Comparison of ENCODE assay signal across 10 cellular contexts in the genomic region with DNA sequence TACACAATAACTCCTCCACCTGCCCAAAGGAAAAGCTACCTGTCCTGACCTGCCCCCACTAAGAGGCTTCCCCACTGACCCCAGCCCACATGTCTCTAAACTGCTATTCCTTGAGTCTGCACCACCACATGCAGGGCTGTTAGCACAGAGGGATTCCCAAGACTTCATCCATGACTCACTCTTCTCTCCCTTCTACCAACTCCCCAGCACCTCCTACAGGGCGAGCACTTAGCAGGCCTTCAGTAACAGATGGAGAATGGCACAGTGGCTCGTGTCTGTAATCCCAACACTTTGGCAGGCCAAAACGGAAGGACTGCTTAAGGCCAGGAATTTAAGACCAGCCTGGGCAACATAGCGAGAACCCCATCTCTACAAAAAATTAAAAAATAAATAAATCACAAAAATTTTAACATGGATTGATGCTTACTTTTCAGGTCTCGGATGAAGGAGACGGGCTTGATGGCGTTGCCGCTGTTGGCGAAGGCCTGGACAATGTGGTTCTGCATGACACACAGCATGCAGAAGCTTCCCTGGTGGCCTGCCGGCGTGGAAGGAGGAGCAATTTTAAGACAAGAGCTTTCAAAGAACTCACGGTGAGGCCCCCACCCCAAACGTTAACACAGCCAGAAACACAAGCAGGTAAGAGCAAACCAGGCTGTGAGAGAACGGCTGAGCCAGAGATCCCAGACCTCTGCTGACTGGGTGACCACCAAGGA. TPM values are rescaled to one million over a fixed set of nuclear protein-coding genes. Genes with fewer than 3 reads are reported as not detected.
A peak's percentile ranks its signal among the peaks of the same experiment; 100 is the strongest.
DNase-seq lines count a peak whose midpoint lies in the region; ATAC-seq and TF ChIP-seq lines count a peak whose summit lies in the region.
"Had no signal": no experiment of that assay in that cellular context is flagged by ENCODE, and none has a peak within 500 bp of the region (broad histone marks: within the 10 kb centered on the region; RNA-seq: fewer than 3 reads in every experiment).

No MANE protein-coding gene starts in this region.

- H3K36me3 Mint-ChIP-seq in T-helper 2 cell treated with Interferon-gamma antibody and Interleukin-4, amounts not matched to agents 5 μg/mL and 100 μg/mL, for 36 hours (ENCODE audit: low read depth) = peaks cover 68% of the 10 kb centered on the region
- peaks cover 35% of the 10 kb centered on the region for H3K36me3 Mint-ChIP-seq in neural progenitor cell

- H3K4me2 ChIP-seq in neural progenitor cell = no peak overlapping the region

- no peak overlapping the region for H3K27ac ChIP-seq in neural progenitor cell

- no peaks in the 10 kb centered on the region for H3K9me3 Mint-ChIP-seq in T-helper 2 cell treated with Interferon-gamma antibody and Interleukin-4, amounts not matched to agents 5 μg/mL and 100 μg/mL, for 36 hours
- no peaks in the 10 kb centered on the region for H3K9me3 Mint-ChIP-seq in neural progenitor cell

- no peaks in the 10 kb centered on the region for H3K9me3 ChIP-seq in neural progenitor cell (ENCODE audit: low read depth)

- H3K9ac ChIP-seq in neural progenitor cell = no peak overlapping the region

- H3K4me3 ChIP-seq in astrocyte of the spinal cord (ENCODE audit: low read depth, low read length) = no peak overlapping the region
- no peak overlapping the region for H3K4me3 ChIP-seq in neural progenitor cell

- no peaks in the 10 kb centered on the region for H3K27me3 Mint-ChIP-seq in T-helper 2 cell treated with Interferon-gamma antibody and Interleukin-4, amounts not matched to agents 5 μg/mL and 100 μg/mL, for 36 hours (ENCODE audit: low read depth)
- H3K27me3 Mint-ChIP-seq in neural progenitor cell (ENCODE audit: insufficient read depth, low read depth) = peaks cover 2% of the 10 kb centered on the region

- TF ChIP-seq CTCF in astrocyte of the spinal cord (IDR thresholded peaks at IDR 0.05; ENCODE audit: low read depth, low read length) (peak; percentile 73), neural progenitor cell (IDR thresholded peaks at IDR 0.05) (peak; percentile 10), GM20000 (IDR thresholded peaks at IDR 0.05; ENCODE audit: extremely low read depth, missing control alignments) (no peak)

- H3K4me3 Mint-ChIP-seq in T-helper 2 cell treated with Interferon-gamma antibody and Interleukin-4, amounts not matched to agents 5 μg/mL and 100 μg/mL, for 36 hours = no peak overlapping the region
- H3K4me3 Mint-ChIP-seq in neural progenitor cell = no peak overlapping the region

- H3K36me3 ChIP-seq in neural progenitor cell = no peaks in the 10 kb centered on the region

- H3K4me1 Mint-ChIP-seq in T-helper 2 cell treated with Interferon-gamma antibody and Interleukin-4, amounts not matched to agents 5 μg/mL and 100 μg/mL, for 36 hours (ENCODE audit: low read depth) = peaks cover 18% of the 10 kb centered on the region
- peaks cover 5% of the 10 kb centered on the region for H3K4me1 Mint-ChIP-seq in neural progenitor cell

- DNase-seq in T-helper 2 cell treated with Interferon-gamma antibody and Interleukin-4, amounts not matched to agents 5 μg/mL and 100 μg/mL, for 36 hours (ENCODE audit: low spot score) = no peak
- DNase-seq in T-helper 2 cell (no peak), LHCN-M2 (ENCODE audit: low read depth) (peak; percentile 59), astrocyte of the spinal cord (ENCODE audit: low read depth, low spot score) (peak; percentile 60), neural progenitor cell (ENCODE audit: low spot score) (peak; percentile 24), GM20000 (ENCODE audit: low spot score) (no peak)
- DNase-seq in activated CD4-positive, CD25-positive, alpha-beta regulatory T cell treated with anti-CD3 and anti-CD28 coated beads, Interleukin-2, amount 50 U/mL, for 72 hours = no peak
- DNase-seq: amniotic stem cell, C1 segment of cervical spinal cord had no signal

- ATAC-seq in HG02571 (IDR thresholded peaks at IDR 0.05; ENCODE audit: unreplicated experiment) = no peak

- H3K27ac Mint-ChIP-seq in T-helper 2 cell treated with Interferon-gamma antibody and Interleukin-4, amounts not matched to agents 5 μg/mL and 100 μg/mL, for 36 hours = peak overlapping the region; percentile 29
- no peak overlapping the region for H3K27ac Mint-ChIP-seq in neural progenitor cell

- no peaks in the 10 kb centered on the region for H3K27me3 ChIP-seq in neural progenitor cell

- peaks cover 5% of the 10 kb centered on the region for H3K4me1 ChIP-seq in neural progenitor cell

- peaks cover 32% of the 10 kb centered on the region for H4K20me1 ChIP-seq in neural progenitor cell (ENCODE audit: low read depth)

- peaks cover 12% of the 10 kb centered on the region for H3K79me2 ChIP-seq in neural progenitor cell (ENCODE audit: low read depth)

- H2AFZ ChIP-seq in neural progenitor cell (replicated peaks) = no peak overlapping the region

- in situ Hi-C loops in astrocyte of the spinal cord (cut with HindIII; ENCODE audit: low sequenced_read_pairs) = loop anchor here (10.0 kb wide), 1 partner anchor 344 kb away; no protein-coding TSS in a partner anchor

- H3F3A ChIP-seq in neural progenitor cell (ENCODE audit: low read depth) = no peaks in the 10 kb centered on the region

RNA-seq across cellular contexts. Expression of gene USP36, which starts 12.0 kb away (rescaled TPM):
- 21.4 and 21.6 TPM in 2 replicates for total RNA-seq in LHCN-M2 (2014; rRNA removed)
- 18.9 TPM for polyA plus RNA-seq in LHCN-M2 (2012)
- total RNA-seq in neural progenitor cell (ENCODE audit: low replicate concordance) = 16.6 and 20.4 TPM in 2 replicates

RNA-seq across cellular contexts. Expression of gene CYTH1, which starts 46.6 kb away (rescaled TPM):
- total RNA-seq in LHCN-M2 (2014; rRNA removed) = 24.9 and 26.1 TPM in 2 replicates
- polyA plus RNA-seq in LHCN-M2 (2012) = 15.3 TPM
- 14.8 and 16.0 TPM in 2 replicates for total RNA-seq in neural progenitor cell (ENCODE audit: low replicate concordance)

Comparison
In these comparisons a context has a peak if more than half of its experiments do, and no peak if none do; other contexts are left out.
1. DNase-seq: peak in LHCN-M2 (single experiment), astrocyte of the spinal cord (single experiment) and neural progenitor cell (single experiment); none in T-helper 2 cell treated with Interferon-gamma antibody and Interleukin-4, amounts not matched to agents 5 μg/mL and 100 μg/mL, for 36 hours (single experiment), T-helper 2 cell (0 of 5), activated CD4-positive, CD25-positive, alpha-beta regulatory T cell treated with anti-CD3 and anti-CD28 coated beads, Interleukin-2, amount 50 U/mL, for 72 hours (single experiment) and GM20000 (single experiment).